ENCODE assay signal across 1 cellular context in the genomic region with DNA sequence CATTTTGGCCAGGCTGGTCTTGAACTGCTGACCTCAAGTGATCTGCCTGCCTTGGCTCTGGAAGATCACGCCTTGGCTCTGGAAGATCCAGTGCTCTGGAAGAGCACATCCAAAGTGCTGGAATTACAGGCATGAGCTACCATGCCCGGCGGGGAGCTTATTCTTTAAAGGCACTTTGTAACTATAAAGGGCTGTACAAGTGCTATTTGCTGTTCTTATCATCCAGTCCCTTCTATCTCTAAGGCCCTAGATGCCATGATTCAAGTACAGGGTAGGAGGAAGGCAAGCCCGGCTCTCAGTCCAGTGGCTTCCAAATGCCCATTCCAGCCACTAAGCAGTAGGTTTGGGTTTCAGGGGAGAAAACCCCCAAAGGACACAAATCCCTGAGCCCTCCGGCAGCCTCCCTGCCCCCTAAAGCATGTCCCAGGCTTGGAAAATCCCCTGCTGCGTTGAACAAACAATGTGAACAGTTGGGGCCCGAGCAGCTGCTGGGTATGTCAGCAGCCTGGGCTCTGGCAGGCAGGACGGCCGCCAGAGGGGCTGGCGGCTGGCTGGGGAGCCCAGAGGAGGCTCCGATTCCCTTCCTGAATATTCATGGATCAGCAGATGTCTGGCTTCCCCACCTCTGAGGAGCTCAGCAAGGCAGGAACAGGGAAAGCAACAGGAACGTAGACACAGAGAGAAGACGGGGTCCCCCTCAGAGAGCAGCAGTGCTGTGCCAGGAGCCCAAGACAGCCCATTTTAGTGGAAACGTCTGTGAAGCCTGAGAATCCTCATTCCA.
TF ChIP-seq lines count a peak whose summit lies in the region.

No MANE protein-coding gene starts in this region.

TF ChIP-seq in GM12878, 131 proteins besides CTCF, POLR2A, EP300 and RAD21 (continued from another document):
- TF ChIP-seq YBX1 (IDR thresholded peaks at IDR 0.05) (no peak), ZNF217 (IDR thresholded peaks at IDR 0.05) (no peak), KAT2A (conservative IDR thresholded peaks at IDR 0.05; ENCODE audit: control insufficient read depth, low read depth, low read length) (no peak), CREB1 (IDR thresholded peaks at IDR 0.05; ENCODE audit: low read depth) (no peak)
- TF ChIP-seq, protein P1, sequence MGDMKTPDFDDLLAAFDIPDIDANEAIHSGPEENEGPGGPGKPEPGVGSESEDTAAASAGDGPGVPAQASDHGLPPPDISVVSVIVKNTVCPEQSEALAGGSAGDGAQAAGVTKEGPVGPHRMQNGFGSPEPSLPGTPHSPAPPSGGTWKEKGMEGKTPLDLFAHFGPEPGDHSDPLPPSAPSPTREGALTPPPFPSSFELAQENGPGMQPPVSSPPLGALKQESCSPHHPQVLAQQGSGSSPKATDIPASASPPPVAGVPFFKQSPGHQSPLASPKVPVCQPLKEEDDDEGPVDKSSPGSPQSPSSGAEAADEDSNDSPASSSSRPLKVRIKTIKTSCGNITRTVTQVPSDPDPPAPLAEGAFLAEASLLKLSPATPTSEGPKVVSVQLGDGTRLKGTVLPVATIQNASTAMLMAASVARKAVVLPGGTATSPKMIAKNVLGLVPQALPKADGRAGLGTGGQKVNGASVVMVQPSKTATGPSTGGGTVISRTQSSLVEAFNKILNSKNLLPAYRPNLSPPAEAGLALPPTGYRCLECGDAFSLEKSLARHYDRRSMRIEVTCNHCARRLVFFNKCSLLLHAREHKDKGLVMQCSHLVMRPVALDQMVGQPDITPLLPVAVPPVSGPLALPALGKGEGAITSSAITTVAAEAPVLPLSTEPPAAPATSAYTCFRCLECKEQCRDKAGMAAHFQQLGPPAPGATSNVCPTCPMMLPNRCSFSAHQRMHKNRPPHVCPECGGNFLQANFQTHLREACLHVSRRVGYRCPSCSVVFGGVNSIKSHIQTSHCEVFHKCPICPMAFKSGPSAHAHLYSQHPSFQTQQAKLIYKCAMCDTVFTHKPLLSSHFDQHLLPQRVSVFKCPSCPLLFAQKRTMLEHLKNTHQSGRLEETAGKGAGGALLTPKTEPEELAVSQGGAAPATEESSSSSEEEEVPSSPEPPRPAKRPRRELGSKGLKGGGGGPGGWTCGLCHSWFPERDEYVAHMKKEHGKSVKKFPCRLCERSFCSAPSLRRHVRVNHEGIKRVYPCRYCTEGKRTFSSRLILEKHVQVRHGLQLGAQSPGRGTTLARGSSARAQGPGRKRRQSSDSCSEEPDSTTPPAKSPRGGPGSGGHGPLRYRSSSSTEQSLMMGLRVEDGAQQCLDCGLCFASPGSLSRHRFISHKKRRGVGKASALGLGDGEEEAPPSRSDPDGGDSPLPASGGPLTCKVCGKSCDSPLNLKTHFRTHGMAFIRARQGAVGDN (IDR thresholded peaks at IDR 0.05): 0 out of 2 replicates have a peak, but pooled peaks have one; percentile 32
- TF ChIP-seq, protein P2, sequence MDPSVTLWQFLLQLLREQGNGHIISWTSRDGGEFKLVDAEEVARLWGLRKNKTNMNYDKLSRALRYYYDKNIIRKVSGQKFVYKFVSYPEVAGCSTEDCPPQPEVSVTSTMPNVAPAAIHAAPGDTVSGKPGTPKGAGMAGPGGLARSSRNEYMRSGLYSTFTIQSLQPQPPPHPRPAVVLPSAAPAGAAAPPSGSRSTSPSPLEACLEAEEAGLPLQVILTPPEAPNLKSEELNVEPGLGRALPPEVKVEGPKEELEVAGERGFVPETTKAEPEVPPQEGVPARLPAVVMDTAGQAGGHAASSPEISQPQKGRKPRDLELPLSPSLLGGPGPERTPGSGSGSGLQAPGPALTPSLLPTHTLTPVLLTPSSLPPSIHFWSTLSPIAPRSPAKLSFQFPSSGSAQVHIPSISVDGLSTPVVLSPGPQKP (IDR thresholded peaks at IDR 0.05; ENCODE audit: low read depth, low read length): no peak
TF ChIP-seq in GM12878: peak in this region for 1.
